8 cellular contexts compared by ENCODE assay signal in genomic region chr7:87599336-87599735, GRCh38. TPM values are rescaled to one million over a fixed set of nuclear protein-coding genes. Genes with fewer than 3 reads are reported as not detected.
DNase-seq lines count a peak whose midpoint lies in the region; ATAC-seq and TF ChIP-seq lines count a peak whose summit lies in the region.

No MANE protein-coding gene starts in this region.

- DNase-seq in Peyer's patch (peak; percentile 66 to 93 (median 87)), retina (peak; percentile 7), DMS114 treated with DMSO at 0.1 percent for 48 hours (lab: John Stamatoyannopoulos, UW; ENCODE audit: unreplicated experiment) (no peak), trophoblast cell (no peak), putamen (ENCODE audit: low spot score) (no peak)
- peak; percentile 55 for DNase-seq in activated naive CD4-positive, alpha-beta T cell treated with anti-CD3 and anti-CD28 coated beads for 36 hours

- H4K12ac ChIP-seq in trophoblast cell (ENCODE audit: low read depth, low read length), result no peak overlapping the region

- H3K27ac Mint-ChIP-seq in activated naive CD4-positive, alpha-beta T cell treated with anti-CD3 and anti-CD28 coated beads for 36 hours, result no peak overlapping the region

- no peaks in the 10 kb centered on the region for H3K36me3 Mint-ChIP-seq in activated naive CD4-positive, alpha-beta T cell treated with anti-CD3 and anti-CD28 coated beads for 36 hours (ENCODE audit: low read depth)

- no peaks in the 10 kb centered on the region for H3K27me3 ChIP-seq in Peyer's patch
- peaks cover 17% of the 10 kb centered on the region for H3K27me3 ChIP-seq in trophoblast cell (ENCODE audit: insufficient read depth, low read length)

- H3K9ac ChIP-seq in trophoblast cell (ENCODE audit: low read length), result no peak overlapping the region

- no peak for TF ChIP-seq CTCF in Peyer's patch (IDR thresholded peaks at IDR 0.05)

- H3K23ac ChIP-seq in trophoblast cell (ENCODE audit: low read length), result no peak overlapping the region

- H3K79me2 ChIP-seq in trophoblast cell (ENCODE audit: control insufficient read depth, insufficient read depth, low read length, poor library complexity), result no peaks in the 10 kb centered on the region

- no peak overlapping the region for H2AFZ ChIP-seq in trophoblast cell (ENCODE audit: insufficient read depth, low read length, poor library complexity)

- no peak overlapping the region for H2BK12ac ChIP-seq in trophoblast cell (ENCODE audit: low read length)

- no peak overlapping the region for H4K8ac ChIP-seq in trophoblast cell (ENCODE audit: low read depth, low read length)

- H3K27ac ChIP-seq in Peyer's patch, result peak overlapping the region; percentile 6 to 89 (median 83)
- no peak overlapping the region for H3K27ac ChIP-seq in trophoblast cell (ENCODE audit: low read depth, low read length)

- peak overlapping the region; percentile 84 for H3K4me3 Mint-ChIP-seq in activated naive CD4-positive, alpha-beta T cell treated with anti-CD3 and anti-CD28 coated beads for 36 hours

- no peak overlapping the region for H2BK5ac ChIP-seq in trophoblast cell (ENCODE audit: low read depth, low read length, poor library complexity)

- TF ChIP-seq POLR2A in Peyer's patch (IDR thresholded peaks at IDR 0.05), result peak; percentile 64 to 70

- H3K79me1 ChIP-seq in trophoblast cell (ENCODE audit: low read length), result no peaks in the 10 kb centered on the region

- no peak overlapping the region for H3K4me2 ChIP-seq in trophoblast cell (ENCODE audit: low read length)

- H3K4me1 ChIP-seq in Peyer's patch (peaks cover 0 to 32% (median 0%) of the 10 kb centered on the region in 4 donors), trophoblast cell (ENCODE audit: control insufficient read depth in 1 of 2, insufficient read depth in 2 of 2, low read length in 2 of 2) (peaks cover 8 to 9% of the 10 kb centered on the region in 2 experiments)

- H3K9me3 Mint-ChIP-seq in activated naive CD4-positive, alpha-beta T cell treated with anti-CD3 and anti-CD28 coated beads for 36 hours, result no peaks in the 10 kb centered on the region

- H3K36me3 ChIP-seq in Peyer's patch, result no peaks in the 10 kb centered on the region
- no peaks in the 10 kb centered on the region for H3K36me3 ChIP-seq in trophoblast cell (ENCODE audit: control insufficient read depth in 1 of 2, insufficient read depth in 2 of 2, low read length in 2 of 2)

- peaks cover 20% of the 10 kb centered on the region for H3K4me1 Mint-ChIP-seq in activated naive CD4-positive, alpha-beta T cell treated with anti-CD3 and anti-CD28 coated beads for 36 hours (ENCODE audit: low read depth)

- WGBS in trophoblast cell (ENCODE audit: extremely low coverage, insufficient coverage, insufficient read length), result 100% methylated on average over 2 of the region's 10 CpGs

- H3K14ac ChIP-seq in trophoblast cell (ENCODE audit: low read length), result no peak overlapping the region

- H3K4ac ChIP-seq in trophoblast cell (ENCODE audit: low read depth, low read length), result no peak overlapping the region

- H2AK5ac ChIP-seq in trophoblast cell (ENCODE audit: low read length), result no peak overlapping the region

- peak overlapping the region; percentile 50 to 81 (median 64) for H3K4me3 ChIP-seq in Peyer's patch
- H3K4me3 ChIP-seq in trophoblast cell (ENCODE audit: low read depth, low read length), result no peak overlapping the region

- no peak overlapping the region for H4K91ac ChIP-seq in trophoblast cell (ENCODE audit: low read depth, low read length)

- no peak overlapping the region for H2BK120ac ChIP-seq in trophoblast cell (ENCODE audit: insufficient read depth, low read length, poor library complexity)

- CTCF ChIA-PET in activated naive CD4-positive, alpha-beta T cell treated with anti-CD3 and anti-CD28 coated beads for 36 hours (lab: Charles Lee), result interaction anchor here (0.9 to 1.7 kb wide), 4 partner anchors 8 to 184 kb away, joined by 3 to 7 read pairs (median 4); no protein-coding TSS in a partner anchor

- intact Hi-C loops in activated naive CD4-positive, alpha-beta T cell treated with anti-CD3 and anti-CD28 coated beads for 36 hours (cut with micrococcal nuclease), result loop anchor here (10.0 kb wide), 1 partner anchor 625 kb away; no protein-coding TSS in a partner anchor

- ATAC-seq in GM19035 (IDR thresholded peaks at IDR 0.05; ENCODE audit: unreplicated experiment) (peak; percentile 92), HG02970 (IDR thresholded peaks at IDR 0.05; ENCODE audit: low FRiP score, unreplicated experiment) (peak; percentile 95)

- H3K27me3 Mint-ChIP-seq in activated naive CD4-positive, alpha-beta T cell treated with anti-CD3 and anti-CD28 coated beads for 36 hours (ENCODE audit: low read depth), result peaks cover 5% of the 10 kb centered on the region

- no peak overlapping the region for H3K18ac ChIP-seq in trophoblast cell (ENCODE audit: low read length)

- H3K9me3 ChIP-seq in Peyer's patch (no peaks in the 10 kb centered on the region), trophoblast cell (ENCODE audit: insufficient read depth, low read depth, low read length) (no peaks in the 10 kb centered on the region)

RNA-seq across cellular contexts. Expression of gene ABCB1, which starts 1.3 kb away (rescaled TPM):
- total RNA-seq in Peyer's patch, result 100 to 1,000 TPM in 3 of 4 donors, 10 to 100 TPM in 1; 43.7 to 394 (median 285) TPM
- total RNA-seq in activated naive CD4-positive, alpha-beta T cell treated with anti-CD3 and anti-CD28 coated beads for 36 hours, result 1 to 10 TPM; 2.3 to 3.5 TPM
- 0.07 and 0.14 TPM in 2 replicates for polyA plus RNA-seq in trophoblast cell (2013)

RNA-seq across cellular contexts. Expression of gene RUNDC3B, which starts 28.9 kb away (rescaled TPM):
- 10 to 100 TPM in 2 of 4 donors, 1 to 10 TPM in 2; 1.7 to 16.0 (median 12.3) TPM for total RNA-seq in Peyer's patch
- total RNA-seq in activated naive CD4-positive, alpha-beta T cell treated with anti-CD3 and anti-CD28 coated beads for 36 hours, result under 1 TPM in 1 of 2 experiments, not detected in 1; 0.29 TPM
- polyA plus RNA-seq in trophoblast cell (2013), result 0.03 and 0.04 TPM in 2 replicates

Comparison
In these comparisons a context has a peak if more than half of its experiments do, and no peak if none do; other contexts are left out.
1. DNase-seq: peak in Peyer's patch (3 of 3), activated naive CD4-positive, alpha-beta T cell treated with anti-CD3 and anti-CD28 coated beads for 36 hours (single experiment) and retina (single experiment); none in DMS114 treated with DMSO at 0.1 percent for 48 hours (single experiment), trophoblast cell (0 of 2) and putamen (single experiment).
2. RNA of gene ABCB1, which starts 1.3 kb away (total RNA-seq): 43.7 to 394 TPM in Peyer's patch; 2.3 to 3.5 TPM in activated naive CD4-positive, alpha-beta T cell treated with anti-CD3 and anti-CD28 coated beads for 36 hours; every median in the first group is over 10 times any median in the second.